In the genomic region with DNA sequence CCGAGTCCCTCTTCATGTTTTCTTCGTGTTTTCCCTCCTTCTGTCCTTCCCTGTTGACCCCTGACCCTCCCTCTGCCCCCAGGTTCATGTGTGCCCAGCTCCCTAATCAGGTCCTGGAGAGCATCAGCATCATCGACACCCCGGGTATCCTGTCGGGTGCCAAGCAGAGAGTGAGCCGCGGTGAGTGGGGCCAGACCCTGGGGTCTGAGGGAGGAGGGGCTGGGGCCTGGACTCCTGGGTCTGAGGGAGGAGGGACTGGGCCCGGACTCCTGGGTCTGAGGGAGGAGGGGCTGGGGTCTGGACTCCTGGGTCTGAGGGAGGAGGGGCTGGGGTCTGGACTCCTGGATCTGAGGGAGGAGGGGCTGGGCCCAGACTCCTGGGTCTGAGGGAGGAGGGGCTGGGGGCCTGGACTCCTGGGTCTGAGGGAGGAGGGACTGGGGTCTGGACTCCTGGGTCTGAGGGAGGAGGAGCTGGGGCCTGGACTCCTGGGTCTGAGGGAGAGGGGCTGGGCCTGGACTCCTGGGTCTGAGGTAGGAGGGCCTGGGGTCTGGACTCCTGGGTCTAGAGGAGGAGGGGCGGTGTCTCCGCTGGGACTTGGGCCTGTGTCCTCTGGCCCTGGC, we compare ENCODE assay signal across 7 cellular contexts. TPM values are rescaled to one million over a fixed set of nuclear protein-coding genes. Genes with fewer than 3 reads are reported as not detected.
DNase-seq lines count a peak whose midpoint lies in the region; ATAC-seq, FAIRE-seq and TF ChIP-seq lines count a peak whose summit lies in the region.
"Not testable (repeated sequence)": the region's sequence is repeated elsewhere in the genome, so short reads cannot be mapped to it uniquely, and the experiment has no call there.

No MANE protein-coding gene starts in this region.

- H3K23ac ChIP-seq in IMR-90 (ENCODE audit: low read depth, low read length) = peak overlapping the region; percentile 88; the same call in 1 of the 2 replicates
- not testable (repeated sequence) for H3K23ac ChIP-seq in H1 (ENCODE audit: insufficient read length)
- H3K23ac ChIP-seq in mesenchymal stem cell (ENCODE audit: low read length in 2 of 2) = peak overlapping the region in 1 of 2 experiments; percentile 35

- H3K79me2 ChIP-seq in H1 (ENCODE audit: control insufficient read depth in 1 of 2, insufficient read depth in 2 of 2, low read length in 2 of 2) = not testable (repeated sequence)

- H4K5ac ChIP-seq in IMR-90 (ENCODE audit: low read depth, low read length) = peak overlapping the region; percentile 88
- H4K5ac ChIP-seq in H1 (ENCODE audit: insufficient read length, low read depth, low read length) = peak overlapping the region; percentile 30

- peak overlapping the region; percentile 98 for H2BK5ac ChIP-seq in IMR-90 (ENCODE audit: low read depth, low read length, poor library complexity, severe bottlenecking)
- 0 out of 2 replicates have a peak overlapping the region, but pooled peaks have one; percentile 52 for H2BK5ac ChIP-seq in H1 (ENCODE audit: low read depth, low read length)
- peak overlapping the region; percentile 25 for H2BK5ac ChIP-seq in mesenchymal stem cell (ENCODE audit: low read depth, low read length, poor library complexity, severe bottlenecking)

- H3K4me1 ChIP-seq in IMR-90 (ENCODE audit: control insufficient read depth, insufficient read depth, low read length) = peaks cover 36% of the 10 kb centered on the region
- not testable (repeated sequence) for H3K4me1 ChIP-seq in H1 (replicated peaks in 1 of 4; ENCODE audit: control insufficient read depth in 3 of 4, insufficient read depth in 4 of 4, low read length in 3 of 4); cardiac muscle cell (ENCODE audit: low read depth); prostate gland (replicated peaks)
- H3K4me1 ChIP-seq in mesenchymal stem cell (ENCODE audit: control insufficient read depth, insufficient read depth, low read depth, low read length) = peaks cover 47% of the 10 kb centered on the region
- peaks cover 32% of the 10 kb centered on the region for H3K4me1 ChIP-seq in testis

- H2AK5ac ChIP-seq in IMR-90 (ENCODE audit: low read depth, low read length) = peak overlapping the region; percentile 96
- not testable (repeated sequence) for H2AK5ac ChIP-seq in H1 (ENCODE audit: low read depth, low read length)
- peak overlapping the region; percentile 92 for H2AK5ac ChIP-seq in mesenchymal stem cell (ENCODE audit: low read length, severe bottlenecking)

- not testable (repeated sequence) for ATAC-seq in IMR-90 (ENCODE audit: low read depth)

- not testable (repeated sequence) for TF ChIP-seq EP300 in H1 (IDR thresholded peaks at IDR 0.05; ENCODE audit: borderline replicate concordance in 1 of 2, low read depth in 2 of 2, low read length in 2 of 2)

- intact Hi-C loops in IMR-90 (cut with micrococcal nuclease) (loop anchor here (1.0 kb wide), 1 partner anchor 25 kb away; no protein-coding TSS in a partner anchor), prostate gland (cut with DNase I) (loop anchor here (5.0 kb wide), 1 partner anchor 59 kb away; the partner anchor contains the start of gene SELENOW), testis (cut with DNase I; ENCODE audit: low total_unique reads) (loop anchor here (10.0 kb wide), 1 partner anchor 66 kb away; no protein-coding TSS in a partner anchor)

- peak overlapping the region; percentile 92 for H3K14ac ChIP-seq in IMR-90 (replicated peaks; ENCODE audit: low read depth, low read length)
- H3K14ac ChIP-seq in H1 (ENCODE audit: insufficient read length); mesenchymal stem cell (ENCODE audit: low read length in 2 of 2): not testable (repeated sequence)

- not testable (repeated sequence) for H3K27me3 ChIP-seq in IMR-90 (ENCODE audit: control insufficient read depth, insufficient read depth, low read length); H1 (replicated peaks in 1 of 4; ENCODE audit: control insufficient read depth in 3 of 4, extremely low read depth in 1 of 4, insufficient read depth in 3 of 4, low read length in 3 of 4); cardiac muscle cell; mesenchymal stem cell (ENCODE audit: control insufficient read depth in 1 of 2, insufficient read depth in 1 of 2, low read length in 2 of 2); prostate gland (replicated peaks; ENCODE audit: insufficient read depth); testis

- H2AFZ ChIP-seq in IMR-90 (replicated peaks; ENCODE audit: low read length, poor library complexity) = peak overlapping the region; percentile 84
- H2AFZ ChIP-seq in H1 (ENCODE audit: low read length); mesenchymal stem cell (ENCODE audit: low read depth, low read length): not testable (repeated sequence)

- POLR2A ChIA-PET in IMR-90 (lab: Charles Lee; ENCODE audit: unreplicated experiment) (interaction anchor here (0.6 to 1.0 kb wide), 2 partner anchors 11 kb away, joined by 3 to 9 read pairs; no protein-coding TSS in a partner anchor), H1 (lab: Charles Lee; ENCODE audit: partially characterized antibody) (interaction anchor here (0.6 to 1.1 kb wide), 6 partner anchors 11 to 375 kb away, joined by 3 to 4 read pairs (median 3); no protein-coding TSS in a partner anchor)

- peaks cover 23% of the 10 kb centered on the region for H3K9me1 ChIP-seq in IMR-90 (ENCODE audit: insufficient read depth, low read length)

- H4K91ac ChIP-seq in IMR-90 (ENCODE audit: insufficient read depth, low read depth, low read length) (peak overlapping the region; percentile 96), H1 (replicated peaks; ENCODE audit: insufficient read length, low read length) (peak overlapping the region; percentile 97), mesenchymal stem cell (ENCODE audit: low read length) (peak overlapping the region; percentile 44)

- H3K4ac ChIP-seq in IMR-90 (ENCODE audit: low read depth, low read length) (peak overlapping the region; percentile 87), mesenchymal stem cell (ENCODE audit: low read depth in 1 of 2, low read length in 2 of 2) (peak overlapping the region; percentile 46 to 54)
- H3K4ac ChIP-seq in H1 (replicated peaks; ENCODE audit: insufficient read length, low read depth, low read length) = not testable (repeated sequence)

- H4K20me1 ChIP-seq in IMR-90 (ENCODE audit: insufficient read depth, low read length) = peaks cover 58% of the 10 kb centered on the region
- H4K20me1 ChIP-seq in H1 (replicated peaks in 1 of 2; ENCODE audit: control insufficient read depth in 1 of 2, insufficient read depth in 2 of 2, low read length in 2 of 2) = not testable (repeated sequence)

- not testable (repeated sequence) for H2BK20ac ChIP-seq in IMR-90 (ENCODE audit: low read depth, low read length); H1 (ENCODE audit: low read length)

- CTCF ChIA-PET in IMR-90 (lab: Yijun Ruan, JAX) (interaction anchor here (1.3 kb wide), 1 partner anchor 22 kb away, joined by 3 read pairs; no protein-coding TSS in a partner anchor), H1 (lab: Charles Lee; ENCODE audit: partially characterized antibody) (interaction anchor here (1.0 to 24.9 kb wide), 5 partner anchors 10 to 279 kb away, joined by 3 to 436 read pairs (median 37); no protein-coding TSS in a partner anchor)

- H3K4me3 ChIP-seq in IMR-90 (ENCODE audit: insufficient read depth, low read depth, low read length) = peak overlapping the region; percentile 9; the same call in 1 of the 2 replicates
- H3K4me3 ChIP-seq in astrocyte of the cerebellum (ENCODE audit: low read depth, low read length) = peak overlapping the region; percentile 15
- H3K4me3 ChIP-seq in H1 (ENCODE audit: extremely low read depth in 1 of 4, insufficient read depth in 2 of 4, low read depth in 3 of 4, low read length in 4 of 4); cardiac muscle cell; prostate gland; testis: not testable (repeated sequence)
- H3K4me3 ChIP-seq in mesenchymal stem cell (ENCODE audit: insufficient read depth in 1 of 2, low read depth in 1 of 2, low read length in 2 of 2) = peak overlapping the region in 1 of 2 experiments; percentile 64

- H3K9me3 ChIP-seq in IMR-90 (ENCODE audit: control insufficient read depth, insufficient read depth, low read length); H1 (ENCODE audit: insufficient read depth in 2 of 2, low read depth in 1 of 2, low read length in 1 of 2); cardiac muscle cell (ENCODE audit: low read depth); mesenchymal stem cell (ENCODE audit: control insufficient read depth, low read length); prostate gland; testis: not testable (repeated sequence)

- peak overlapping the region; percentile 87 for H3K9ac ChIP-seq in IMR-90 (ENCODE audit: low read depth, low read length)
- H3K9ac ChIP-seq in H1 (replicated peaks in 1 of 4; ENCODE audit: extremely low read depth in 1 of 4, low read depth in 3 of 4, low read length in 3 of 4) = not testable (repeated sequence)
- H3K9ac ChIP-seq in mesenchymal stem cell (ENCODE audit: low read length) = peak overlapping the region; percentile 76

- peak overlapping the region; percentile 82 for H3K27ac ChIP-seq in IMR-90 (ENCODE audit: insufficient read depth, low read length)
- H3K27ac ChIP-seq in H1 (ENCODE audit: low read depth, low read length) = not testable (repeated sequence)
- H3K27ac ChIP-seq in cardiac muscle cell = peak overlapping the region; percentile 38
- peak overlapping the region; percentile 86 for H3K27ac ChIP-seq in mesenchymal stem cell (ENCODE audit: low read length, poor library complexity, severe bottlenecking)
- H3K27ac ChIP-seq in prostate gland = peak overlapping the region; percentile 86 to 90
- H3K27ac ChIP-seq in testis = peak overlapping the region; percentile 64 to 78

- H2BK15ac ChIP-seq in IMR-90 (ENCODE audit: low read depth, low read length) (peak overlapping the region; percentile 62; the same call in 2 of the 3 replicates), H1 (ENCODE audit: low read length) (peak overlapping the region; percentile 72; the same call in 1 of the 2 replicates), mesenchymal stem cell (ENCODE audit: low read depth, poor library complexity, severe bottlenecking) (peak overlapping the region; percentile 39)

- WGBS in IMR-90 (ENCODE audit: extremely low coverage in 2 of 2, insufficient read length in 1 of 2), 2 experiments = 20% methylated on average over 2 of the region's 10 CpGs; no CpG with 5 or more reads in 1 of the 2 experiments
- 85% methylated on average over 8 of the region's 10 CpGs; no CpG with 5 or more reads in 1 of the 2 experiments for WGBS in H1 (ENCODE audit: extremely low coverage in 1 of 2, insufficient coverage in 1 of 2, insufficient read length in 1 of 2, insufficient replicate concordance in 2 of 2, low coverage in 1 of 2, low lambda C conversion rate in 2 of 2, missing lambda C conversion rate in 1 of 2), 2 experiments
- WGBS in mesenchymal stem cell = 58% methylated on average over 10 of the region's 10 CpGs
- WGBS in prostate gland = 55% methylated on average over 10 of the region's 10 CpGs
- 33 to 53% methylated on average over 2 to 10 of the region's 10 CpGs for WGBS in testis, 2 donors

- not testable (repeated sequence) for DNase-seq in IMR-90; astrocyte of the cerebellum (ENCODE audit: low read depth); H1 (ENCODE audit: low read depth in 1 of 2, low spot score in 2 of 2); cardiac muscle cell (ENCODE audit: low read depth in 1 of 2, low spot score in 1 of 2); mesenchymal stem cell; prostate gland (ENCODE audit: low spot score); testis

- dilution Hi-C loops in IMR-90 (cut with HindIII; ENCODE audit: low sequenced_read_pairs, unreplicated experiment) = not testable (repeated sequence)

- in situ Hi-C loops in IMR-90 (cut with MboI; ENCODE audit: low sequenced_read_pairs) = loop anchor here (25.0 kb wide), 1 partner anchor 431 kb away; no protein-coding TSS in a partner anchor
- in situ Hi-C loops in astrocyte of the cerebellum (cut with HindIII; ENCODE audit: low sequenced_read_pairs) = not testable (repeated sequence)

- peak overlapping the region; percentile 52 to 80; a peak in 3 of 4 replicates for H4K8ac ChIP-seq in IMR-90 (ENCODE audit: low read depth in 2 of 2, low read length in 2 of 2)
- H4K8ac ChIP-seq in H1 (ENCODE audit: extremely low read depth, insufficient read depth, low read length) = 0 out of 2 replicates have a peak overlapping the region, but pooled peaks have one; percentile 57
- H4K8ac ChIP-seq in mesenchymal stem cell (ENCODE audit: low read length) = peak overlapping the region; percentile 81

- H3K79me1 ChIP-seq in IMR-90 (ENCODE audit: low read depth in 1 of 2, low read length in 2 of 2) = peaks cover 8 to 60% of the 10 kb centered on the region in 2 experiments
- H3K79me1 ChIP-seq in H1 (ENCODE audit: low read depth, low read length); mesenchymal stem cell (replicated peaks; ENCODE audit: low read length, poor library complexity, severe bottlenecking): not testable (repeated sequence)

- TF ChIP-seq POLR2A in IMR-90 (IDR thresholded peaks at IDR 0.05; ENCODE audit: low read depth, low read length); H1 (IDR thresholded peaks at IDR 0.05; ENCODE audit: control extremely low read depth in 1 of 2, low read depth in 2 of 2, low read length in 2 of 2); prostate gland (IDR thresholded peaks at IDR 0.05); testis (IDR thresholded peaks at IDR 0.05): not testable (repeated sequence)

- TF ChIP-seq CTCF in IMR-90 (conservative IDR thresholded peaks at IDR 0.05; ENCODE audit: low read depth, low read length); astrocyte of the cerebellum (IDR thresholded peaks at IDR 0.05; ENCODE audit: low read depth, low read length, missing control alignments); H1 (IDR thresholded peaks at IDR 0.05; ENCODE audit: control extremely low read depth in 1 of 3, insufficient read depth in 1 of 3, low read depth in 1 of 3, low read length in 3 of 3); cardiac muscle cell (IDR thresholded peaks at IDR 0.05; ENCODE audit: low read depth, low read length); prostate gland (IDR thresholded peaks at IDR 0.05); testis (IDR thresholded peaks at IDR 0.05): not testable (repeated sequence)

- H2AK9ac ChIP-seq in IMR-90 (replicated peaks; ENCODE audit: low read depth, low read length, poor library complexity) = peak overlapping the region; percentile 93

- FAIRE-seq in H1 (lab: Jason Lieb, UNC) = not testable (repeated sequence)

- H2BK120ac ChIP-seq in IMR-90 (ENCODE audit: low read depth, low read length) = peak overlapping the region; percentile 75
- H2BK120ac ChIP-seq in H1 (replicated peaks; ENCODE audit: low read depth, low read length) = not testable (repeated sequence)
- peak overlapping the region; percentile 85 for H2BK120ac ChIP-seq in mesenchymal stem cell (ENCODE audit: low read depth, low read length)

- H3K18ac ChIP-seq in IMR-90 (ENCODE audit: low read depth, low read length) = peak overlapping the region; percentile 90
- not testable (repeated sequence) for H3K18ac ChIP-seq in H1 (ENCODE audit: extremely low read depth, low read length)
- H3K18ac ChIP-seq in mesenchymal stem cell (ENCODE audit: low read depth in 1 of 2, low read length in 2 of 2) = peak overlapping the region; percentile 81 to 84

- not testable (repeated sequence) for H2BK12ac ChIP-seq in H1 (ENCODE audit: low read depth, low read length)
- peak overlapping the region; percentile 60 to 75 for H2BK12ac ChIP-seq in mesenchymal stem cell (ENCODE audit: low read length in 2 of 2)

- TF ChIP-seq RAD21 in IMR-90 (IDR thresholded peaks at IDR 0.05; ENCODE audit: low read length); H1 (IDR thresholded peaks at IDR 0.05 in 1 of 2, conservative IDR thresholded peaks at IDR 0.05 in 1 of 2; ENCODE audit: low read depth in 2 of 2, low read length in 2 of 2): not testable (repeated sequence)

- H3K36me3 ChIP-seq in IMR-90 (ENCODE audit: control insufficient read depth, insufficient read depth, low read length) (peaks cover 46% of the 10 kb centered on the region), mesenchymal stem cell (ENCODE audit: control insufficient read depth in 1 of 2, insufficient read depth in 2 of 2, low read depth in 1 of 2, low read length in 2 of 2) (peaks cover 44 to 46% of the 10 kb centered on the region in 2 experiments)
- H3K36me3 ChIP-seq in H1 (ENCODE audit: control insufficient read depth in 2 of 4, insufficient read depth in 4 of 4, low read length in 3 of 4); cardiac muscle cell; prostate gland; testis (ENCODE audit: low read depth, missing control alignments): not testable (repeated sequence)

- H3K56ac ChIP-seq in IMR-90 (ENCODE audit: extremely low read depth, insufficient read depth, low read length) = peak overlapping the region; percentile 52
- H3K56ac ChIP-seq in H1 (replicated peaks; ENCODE audit: insufficient read length, low read depth, low read length) = not testable (repeated sequence)

- BruUV-seq in IMR-90 (replicated peaks; lab: Mats Ljungman, UMichigan) = not testable (repeated sequence)

- H3K23me2 ChIP-seq in H1 (ENCODE audit: low read depth, low read length) = not testable (repeated sequence)

- H3K4me2 ChIP-seq in IMR-90 (ENCODE audit: low read depth, low read length) (peak overlapping the region; percentile 87), H1 (ENCODE audit: insufficient read depth in 1 of 2, low read depth in 2 of 2, low read length in 2 of 2) (0 out of 4 replicates have a peak overlapping the region, but pooled peaks of 1 of the 2 experiments have one; percentile 11), mesenchymal stem cell (ENCODE audit: low read length, poor library complexity, severe bottlenecking) (peak overlapping the region; percentile 30)

RNA-seq across cellular contexts. Expression of gene EHD2, which starts 5.3 kb away (rescaled TPM):
- total RNA-seq in IMR-90 (2012; rRNA removed) = 31.9 and 35.3 TPM in 2 replicates
- polyA plus RNA-seq in IMR-90 (2012; rRNA removed) = 152 and 181 TPM in 2 replicates
- polyA plus RNA-seq in IMR-90 (2012; cell fraction: cytosol; rRNA removed) = 132 and 206 TPM in 2 replicates
- polyA plus RNA-seq in IMR-90 (2012; cell fraction: nucleus; rRNA removed; ENCODE audit: low replicate concordance) = 65.9 and 110 TPM in 2 replicates
- total RNA-seq in H1 (2021; fragmentation: NEBNext Ultra II Directional; extraction: Animal tissue kit (Norgen Biotek cat#: 25700)) = 13.0 and 14.3 TPM in 2 replicates
- polyA plus RNA-seq in H1 (2011; rRNA removed) = 4.5 and 12.4 TPM in 2 replicates
- polyA plus RNA-seq in H1 (2011; cell fraction: cytosol; rRNA removed) = 4.1 TPM
- 5.8 TPM for polyA plus RNA-seq in H1 (2011; cell fraction: nucleus; rRNA removed)
- 9.5 to 14.8 TPM (median 12.7 TPM) in 4 replicates for polyA plus RNA-seq in H1 (2012, experiment 1 of 2)
- polyA plus RNA-seq in H1 (2012, experiment 2 of 2) = 12.0 TPM
- polyA plus RNA-seq in H1 (2013, experiment 1 of 2) = 9.9 TPM
- 9.4 TPM for polyA plus RNA-seq in H1 (2013, experiment 2 of 2)
- 4.0 and 4.8 TPM in 2 replicates for polyA minus RNA-seq in H1 (2011; rRNA and poly(A)+ RNA removed)
- polyA minus RNA-seq in H1 (2011; cell fraction: cytosol; rRNA and poly(A)+ RNA removed) = 10.6 TPM
- polyA minus RNA-seq in H1 (2011; cell fraction: nucleus; rRNA and poly(A)+ RNA removed) = 5.7 TPM
- 0.95 and 2.1 TPM in 2 replicates for total RNA-seq in cardiac muscle cell
- polyA plus RNA-seq in cardiac muscle cell = 0.64 and 2.7 TPM in 2 replicates
- polyA plus RNA-seq in mesenchymal stem cell (2013, experiment 1 of 2) = 340 TPM
- polyA plus RNA-seq in mesenchymal stem cell (2013, experiment 2 of 2) = 325 TPM
- 10 to 100 TPM; 48.7 to 83.2 TPM for total RNA-seq in prostate gland
- total RNA-seq in testis = 10 to 100 TPM; 26.8 to 33.9 TPM
- 37.0 TPM for polyA plus RNA-seq in testis (ENCODE audit: insufficient read depth, low read depth, low replicate concordance)

RNA-seq across cellular contexts. Expression of gene NOP53, which starts 26.8 kb away (rescaled TPM):
- total RNA-seq in IMR-90 (2012; rRNA removed) (57.2 and 59.5 TPM in 2 replicates), cardiac muscle cell (149 and 278 TPM in 2 replicates), prostate gland (100 to 1,000 TPM; 465 to 586 TPM), testis (100 to 1,000 TPM; 166 to 325 TPM)
- polyA plus RNA-seq in IMR-90 (2012; rRNA removed) (83.2 and 85.9 TPM in 2 replicates), H1 (2011; rRNA removed) (107 and 220 TPM in 2 replicates), cardiac muscle cell (81.8 and 112 TPM in 2 replicates), testis (ENCODE audit: insufficient read depth, low read depth, low replicate concordance) (309 TPM)
- polyA plus RNA-seq in IMR-90 (2012; cell fraction: cytosol; rRNA removed) = 155 and 156 TPM in 2 replicates
- polyA plus RNA-seq in IMR-90 (2012; cell fraction: nucleus; rRNA removed; ENCODE audit: low replicate concordance) = 99.3 and 145 TPM in 2 replicates
- 245 and 262 TPM in 2 replicates for total RNA-seq in H1 (2021; fragmentation: NEBNext Ultra II Directional; extraction: Animal tissue kit (Norgen Biotek cat#: 25700))
- 290 TPM for polyA plus RNA-seq in H1 (2011; cell fraction: cytosol; rRNA removed)
- polyA plus RNA-seq in H1 (2011; cell fraction: nucleus; rRNA removed) = 223 TPM
- 377 to 540 TPM (median 444 TPM) in 4 replicates for polyA plus RNA-seq in H1 (2012, experiment 1 of 2)
- 373 TPM for polyA plus RNA-seq in H1 (2012, experiment 2 of 2)
- polyA plus RNA-seq in H1 (2013, experiment 1 of 2) = 261 TPM
- 273 TPM for polyA plus RNA-seq in H1 (2013, experiment 2 of 2)
- 54.9 and 63.7 TPM in 2 replicates for polyA minus RNA-seq in H1 (2011; rRNA and poly(A)+ RNA removed)
- polyA minus RNA-seq in H1 (2011; cell fraction: cytosol; rRNA and poly(A)+ RNA removed) = 173 TPM
- 99.3 TPM for polyA minus RNA-seq in H1 (2011; cell fraction: nucleus; rRNA and poly(A)+ RNA removed)
- polyA plus RNA-seq in mesenchymal stem cell (2013, experiment 1 of 2) = 245 TPM
- polyA plus RNA-seq in mesenchymal stem cell (2013, experiment 2 of 2) = 251 TPM

RNA-seq across cellular contexts. Expression of gene SELENOW, which starts 60.0 kb away (rescaled TPM):
- 51.7 and 61.3 TPM in 2 replicates for total RNA-seq in IMR-90 (2012; rRNA removed)
- 217 and 232 TPM in 2 replicates for polyA plus RNA-seq in IMR-90 (2012; rRNA removed)
- 280 and 360 TPM in 2 replicates for polyA plus RNA-seq in IMR-90 (2012; cell fraction: cytosol; rRNA removed)
- polyA plus RNA-seq in IMR-90 (2012; cell fraction: nucleus; rRNA removed; ENCODE audit: low replicate concordance) = 108 and 140 TPM in 2 replicates
- 361 and 371 TPM in 2 replicates for total RNA-seq in H1 (2021; fragmentation: NEBNext Ultra II Directional; extraction: Animal tissue kit (Norgen Biotek cat#: 25700))
- polyA plus RNA-seq in H1 (2011; rRNA removed) = 588 and 709 TPM in 2 replicates
- polyA plus RNA-seq in H1 (2011; cell fraction: cytosol; rRNA removed) = 652 TPM
- 471 TPM for polyA plus RNA-seq in H1 (2011; cell fraction: nucleus; rRNA removed)
- 211 to 357 TPM (median 346 TPM) in 4 replicates for polyA plus RNA-seq in H1 (2012, experiment 1 of 2)
- polyA plus RNA-seq in H1 (2012, experiment 2 of 2) = 655 TPM
- 479 TPM for polyA plus RNA-seq in H1 (2013, experiment 1 of 2)
- polyA plus RNA-seq in H1 (2013, experiment 2 of 2) = 488 TPM
- 94.3 and 112 TPM in 2 replicates for polyA minus RNA-seq in H1 (2011; rRNA and poly(A)+ RNA removed)
- polyA minus RNA-seq in H1 (2011; cell fraction: cytosol; rRNA and poly(A)+ RNA removed) = 88.6 TPM
- 76.1 TPM for polyA minus RNA-seq in H1 (2011; cell fraction: nucleus; rRNA and poly(A)+ RNA removed)
- total RNA-seq in cardiac muscle cell = 1,194 and 1,690 TPM in 2 replicates
- polyA plus RNA-seq in cardiac muscle cell = 1,855 and 2,152 TPM in 2 replicates
- 370 TPM for polyA plus RNA-seq in mesenchymal stem cell (2013, experiment 1 of 2)
- 374 TPM for polyA plus RNA-seq in mesenchymal stem cell (2013, experiment 2 of 2)
- 100 to 1,000 TPM; 301 to 565 TPM for total RNA-seq in prostate gland
- total RNA-seq in testis = 100 to 1,000 TPM; 170 to 194 TPM
- polyA plus RNA-seq in testis (ENCODE audit: insufficient read depth, low read depth, low replicate concordance) = 197 TPM

Comparison
In these comparisons a context has a peak if more than half of its experiments do, and no peak if none do; other contexts are left out.
1. H2BK5ac ChIP-seq: peak in every context shown above with its lines; median percentile 98 in IMR-90; 52 in H1; 25 in mesenchymal stem cell.
2. H4K91ac ChIP-seq: peak in every context shown above with its lines; median percentile 97 in H1; 96 in IMR-90; 44 in mesenchymal stem cell.